Comparison of ENCODE assay signal across 1 cellular context in the genomic region with DNA sequence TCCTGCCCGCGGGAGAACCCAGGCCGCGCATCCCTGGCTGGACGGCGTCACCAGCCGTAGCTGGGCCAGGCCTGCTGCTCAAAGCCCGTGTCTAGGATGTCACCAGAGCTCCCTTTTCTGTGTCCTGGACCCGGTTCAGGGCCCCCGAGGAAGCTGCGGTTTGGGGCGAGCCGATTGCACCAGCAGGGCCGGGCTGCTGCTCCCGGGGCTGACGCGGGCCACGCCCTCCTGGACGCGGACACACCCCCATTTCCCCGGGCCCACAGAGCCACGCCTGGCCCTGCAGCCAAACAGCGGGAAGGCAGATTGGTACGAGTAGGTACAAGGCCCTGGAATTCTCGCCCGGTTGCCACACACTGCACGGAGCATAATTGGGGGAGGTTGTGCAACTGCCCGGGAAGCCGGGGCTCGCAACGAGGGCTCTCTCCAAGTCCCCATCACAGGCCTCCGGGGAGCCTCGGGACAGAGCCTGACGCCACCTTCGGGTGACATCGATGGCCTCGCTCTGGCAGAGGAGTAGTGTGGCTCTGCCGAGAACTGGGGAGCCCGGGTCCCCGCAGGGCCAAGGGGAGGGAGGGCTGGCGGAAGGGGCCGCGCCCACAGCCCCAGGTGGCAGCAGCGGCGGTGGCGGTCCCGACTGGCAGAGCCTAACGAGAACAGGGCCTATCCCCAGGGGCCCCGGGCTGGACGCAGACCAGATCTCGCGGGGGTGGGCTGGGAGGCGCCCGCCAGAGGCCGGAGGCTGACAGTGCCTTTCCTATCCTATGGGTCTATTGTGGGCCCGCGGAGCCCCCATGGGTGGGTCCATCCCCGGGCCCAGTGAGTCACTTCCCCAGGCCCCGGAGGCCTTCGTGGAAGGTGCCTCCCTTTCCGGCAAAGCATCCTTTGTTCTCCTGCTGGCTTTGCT.
TF ChIP-seq lines count a peak whose summit lies in the region.

No MANE protein-coding gene starts in this region.

TF ChIP-seq in HEK293, 187 proteins besides CTCF, POLR2A, EP300 and RAD21 (continued from another document and continues in another):
- TF ChIP-seq ZBTB11 (tag by site-specific recombination; conservative IDR thresholded peaks at IDR 0.05; ENCODE audit: low read depth) (no peak; the same call in 1 of the 2 replicates), ZNF610 (tag by site-specific recombination; IDR thresholded peaks at IDR 0.05; ENCODE audit: borderline replicate concordance) (no peak), KLF7 (tag by site-specific recombination; IDR thresholded peaks at IDR 0.05; ENCODE audit: borderline replicate concordance) (peak; percentile 99), ZNF433 (tag by site-specific recombination; IDR thresholded peaks at IDR 0.05; ENCODE audit: low read depth) (no peak), ZNF558 (tag by site-specific recombination; IDR thresholded peaks at IDR 0.05) (no peak), KLF9 (tag by site-specific recombination; IDR thresholded peaks at IDR 0.05; ENCODE audit: low read depth) (peak; percentile 100), ZNF768 (tag by site-specific recombination; IDR thresholded peaks at IDR 0.05) (no peak), ZBTB1 (tag by site-specific recombination; IDR thresholded peaks at IDR 0.05) (no peak), ZNF777 (tag by site-specific recombination; IDR thresholded peaks at IDR 0.05; ENCODE audit: borderline replicate concordance) (0 out of 2 replicates have a peak, but pooled peaks have one; percentile 16), ZNF175 (tag by site-specific recombination; IDR thresholded peaks at IDR 0.05) (no peak), YY1 (tag by site-specific recombination; IDR thresholded peaks at IDR 0.05) (no peak), ZNF148 (tag by site-specific recombination; IDR thresholded peaks at IDR 0.05; ENCODE audit: borderline replicate concordance) (no peak), ZNF626 (tag by site-specific recombination; IDR thresholded peaks at IDR 0.05) (no peak), SCRT2 (tag by site-specific recombination; IDR thresholded peaks at IDR 0.05) (no peak), ZNF214 (tag by site-specific recombination; IDR thresholded peaks at IDR 0.05; ENCODE audit: borderline replicate concordance) (no peak), ZNF350 (tag by site-specific recombination; IDR thresholded peaks at IDR 0.05) (no peak), ZNF426 (tag by site-specific recombination; IDR thresholded peaks at IDR 0.05) (no peak), ZNF658 (tag by site-specific recombination; IDR thresholded peaks at IDR 0.05) (no peak), REPIN1 (tag by site-specific recombination; IDR thresholded peaks at IDR 0.05; ENCODE audit: low read depth) (no peak), ZNF18 (tag by site-specific recombination; IDR thresholded peaks at IDR 0.05) (no peak), ZSCAN30 (tag by site-specific recombination; IDR thresholded peaks at IDR 0.05) (0 out of 2 replicates have a peak, but pooled peaks have one; percentile 18), OSR2 (tag by site-specific recombination; IDR thresholded peaks at IDR 0.05) (peak; percentile 96), ZFHX2 (tag by site-specific recombination; conservative IDR thresholded peaks at IDR 0.05) (0 out of 2 replicates have a peak, but pooled peaks have one; percentile 11), ZNF10 (tag by site-specific recombination; IDR thresholded peaks at IDR 0.05) (no peak), ZNF184 (tag by site-specific recombination; IDR thresholded peaks at IDR 0.05) (no peak), MYNN (tag by site-specific recombination; IDR thresholded peaks at IDR 0.05; ENCODE audit: borderline replicate concordance) (no peak), ZNF600 (tag by site-specific recombination; IDR thresholded peaks at IDR 0.05) (no peak; the same call in none of the 2 replicates), ZSCAN16 (tag by site-specific recombination; IDR thresholded peaks at IDR 0.05) (0 out of 2 replicates have a peak, but pooled peaks have one; percentile 13), ZNF324 (tag by site-specific recombination; IDR thresholded peaks at IDR 0.05) (peak; percentile 76; the same call in 1 of the 2 replicates), ZNF544 (tag by site-specific recombination; IDR thresholded peaks at IDR 0.05) (no peak), ZNF76 (tag by site-specific recombination; IDR thresholded peaks at IDR 0.05; ENCODE audit: borderline replicate concordance, low read depth) (0 out of 2 replicates have a peak, but pooled peaks have one; percentile 12), ZNF571 (tag by site-specific recombination; IDR thresholded peaks at IDR 0.05) (no peak), HOXC10 (CRISPR knock-in tag; IDR thresholded peaks at IDR 0.05) (no peak), ZBTB26 (tag by site-specific recombination; optimal IDR thresholded peaks at IDR 0.05) (peak; percentile 43), ZNF488 (tag by site-specific recombination; IDR thresholded peaks at IDR 0.05) (no peak), ZBTB48 (tag by site-specific recombination; IDR thresholded peaks at IDR 0.05) (peak; percentile 52; the same call in 1 of the 2 replicates), ZNF670 (tag by site-specific recombination; IDR thresholded peaks at IDR 0.05; ENCODE audit: low read depth) (no peak), ZSCAN18 (tag by site-specific recombination; IDR thresholded peaks at IDR 0.05) (no peak), SP2 (tag by site-specific recombination; IDR thresholded peaks at IDR 0.05) (peak; percentile 54), ZNF37A (tag by site-specific recombination; IDR thresholded peaks at IDR 0.05) (no peak)
- TF ChIP-seq, protein P1, sequence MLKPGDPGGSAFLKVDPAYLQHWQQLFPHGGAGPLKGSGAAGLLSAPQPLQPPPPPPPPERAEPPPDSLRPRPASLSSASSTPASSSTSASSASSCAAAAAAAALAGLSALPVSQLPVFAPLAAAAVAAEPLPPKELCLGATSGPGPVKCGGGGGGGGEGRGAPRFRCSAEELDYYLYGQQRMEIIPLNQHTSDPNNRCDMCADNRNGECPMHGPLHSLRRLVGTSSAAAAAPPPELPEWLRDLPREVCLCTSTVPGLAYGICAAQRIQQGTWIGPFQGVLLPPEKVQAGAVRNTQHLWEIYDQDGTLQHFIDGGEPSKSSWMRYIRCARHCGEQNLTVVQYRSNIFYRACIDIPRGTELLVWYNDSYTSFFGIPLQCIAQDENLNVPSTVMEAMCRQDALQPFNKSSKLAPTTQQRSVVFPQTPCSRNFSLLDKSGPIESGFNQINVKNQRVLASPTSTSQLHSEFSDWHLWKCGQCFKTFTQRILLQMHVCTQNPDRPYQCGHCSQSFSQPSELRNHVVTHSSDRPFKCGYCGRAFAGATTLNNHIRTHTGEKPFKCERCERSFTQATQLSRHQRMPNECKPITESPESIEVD (tag by site-specific recombination; IDR thresholded peaks at IDR 0.05): no peak
- TF ChIP-seq, protein P2, sequence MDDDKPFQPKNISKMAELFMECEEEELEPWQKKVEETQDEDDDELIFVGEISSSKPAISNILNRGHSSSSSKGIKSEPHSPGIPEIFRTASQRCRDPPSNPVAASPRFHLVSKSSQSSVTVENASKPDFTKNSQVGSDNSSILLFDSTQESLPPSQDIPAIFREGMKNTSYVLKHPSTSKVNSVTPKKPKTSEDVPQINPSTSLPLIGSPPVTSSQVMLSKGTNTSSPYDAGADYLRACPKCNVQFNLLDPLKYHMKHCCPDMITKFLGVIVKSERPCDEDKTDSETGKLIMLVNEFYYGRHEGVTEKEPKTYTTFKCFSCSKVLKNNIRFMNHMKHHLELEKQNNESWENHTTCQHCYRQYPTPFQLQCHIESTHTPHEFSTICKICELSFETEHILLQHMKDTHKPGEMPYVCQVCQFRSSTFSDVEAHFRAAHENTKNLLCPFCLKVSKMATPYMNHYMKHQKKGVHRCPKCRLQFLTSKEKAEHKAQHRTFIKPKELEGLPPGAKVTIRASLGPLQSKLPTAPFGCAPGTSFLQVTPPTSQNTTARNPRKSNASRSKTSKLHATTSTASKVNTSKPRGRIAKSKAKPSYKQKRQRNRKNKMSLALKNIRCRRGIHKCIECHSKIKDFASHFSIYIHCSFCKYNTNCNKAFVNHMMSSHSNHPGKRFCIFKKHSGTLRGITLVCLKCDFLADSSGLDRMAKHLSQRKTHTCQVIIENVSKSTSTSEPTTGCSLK (tag by site-specific recombination; IDR thresholded peaks at IDR 0.05): no peak
- TF ChIP-seq, protein P3, sequence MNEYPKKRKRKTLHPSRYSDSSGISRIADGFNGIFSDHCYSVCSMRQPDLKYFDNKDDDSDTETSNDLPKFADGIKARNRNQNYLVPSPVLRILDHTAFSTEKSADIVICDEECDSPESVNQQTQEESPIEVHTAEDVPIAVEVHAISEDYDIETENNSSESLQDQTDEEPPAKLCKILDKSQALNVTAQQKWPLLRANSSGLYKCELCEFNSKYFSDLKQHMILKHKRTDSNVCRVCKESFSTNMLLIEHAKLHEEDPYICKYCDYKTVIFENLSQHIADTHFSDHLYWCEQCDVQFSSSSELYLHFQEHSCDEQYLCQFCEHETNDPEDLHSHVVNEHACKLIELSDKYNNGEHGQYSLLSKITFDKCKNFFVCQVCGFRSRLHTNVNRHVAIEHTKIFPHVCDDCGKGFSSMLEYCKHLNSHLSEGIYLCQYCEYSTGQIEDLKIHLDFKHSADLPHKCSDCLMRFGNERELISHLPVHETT (tag by site-specific recombination; IDR thresholded peaks at IDR 0.05): no peak
